ENCODE assay signal across 8 cellular contexts in the genomic region with DNA sequence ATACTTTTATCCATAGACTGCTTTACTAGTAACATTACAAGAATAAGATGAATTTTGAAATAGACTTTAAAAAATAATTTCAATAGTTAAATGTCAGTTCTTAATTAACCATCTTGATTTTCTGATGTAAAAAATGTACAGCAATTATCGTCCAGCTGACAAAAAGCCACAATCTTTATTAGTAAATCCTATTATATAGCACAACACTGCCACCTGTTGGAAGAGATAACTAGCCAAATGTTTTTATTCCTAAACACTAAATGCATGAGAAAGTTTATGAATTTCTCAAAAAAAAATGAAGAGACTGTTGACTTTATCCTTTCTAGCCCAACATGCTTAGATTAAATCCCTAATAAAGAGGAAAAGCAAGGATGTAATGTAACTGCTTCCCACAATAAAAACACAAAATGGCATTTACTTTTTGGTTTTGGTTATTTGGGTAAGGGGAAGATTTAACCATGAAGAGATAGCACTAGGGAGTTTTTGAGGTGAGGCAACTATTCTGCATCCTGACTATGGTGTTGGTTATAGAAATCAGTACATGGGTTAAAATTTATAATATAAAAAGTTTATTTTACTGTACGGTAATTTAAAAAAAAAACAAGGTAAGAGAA. TPM values are rescaled to one million over a fixed set of nuclear protein-coding genes. Genes with fewer than 3 reads are reported as not detected.
DNase-seq lines count a peak whose midpoint lies in the region; ATAC-seq, FAIRE-seq and TF ChIP-seq lines count a peak whose summit lies in the region.

No MANE protein-coding gene starts in this region.

- 0 out of 2 replicates have a peak, but pooled peaks cover 9% of the 10 kb centered on the region for H3F3A ChIP-seq in PC-9 (ENCODE audit: insufficient read depth, low read depth)

- H3K4me1 ChIP-seq in PC-9 (replicated peaks; ENCODE audit: insufficient read depth) (peaks cover 26% of the 10 kb centered on the region), endothelial cell of umbilical vein (ENCODE audit: control insufficient read depth, extremely low read depth, insufficient read depth, low read length) (no peaks in the 10 kb centered on the region), osteoblast (ENCODE audit: insufficient read depth, low read length) (peaks cover 9% of the 10 kb centered on the region)

- H4K20me1 ChIP-seq in PC-9 (ENCODE audit: insufficient read depth) (peaks cover 22% of the 10 kb centered on the region), endothelial cell of umbilical vein (replicated peaks; ENCODE audit: control insufficient read depth, extremely low read depth, insufficient read depth, low read length) (no peaks in the 10 kb centered on the region), osteoblast (ENCODE audit: insufficient read depth, low read length) (peaks cover 8% of the 10 kb centered on the region)

- DNase-seq in CD1c-positive myeloid dendritic cell (ENCODE audit: extremely low spot score) (peak; percentile 68), HCEC 1CT (peak; percentile 53), PC-9 (peak in 1 of 2 experiments; percentile 44), endothelial cell of umbilical vein (ENCODE audit: low read depth, low spot score) (peak; percentile 65), osteoblast (ENCODE audit: insufficient read length, low spot score, missing footprints) (no peak)
- DNase-seq in activated CD8-positive, alpha-beta memory T cell treated with anti-CD3 and anti-CD28 coated beads, Interleukin-2, amount 50 U/mL, for 4 hours, result no peak

- H3K9me2 ChIP-seq in PC-9 (ENCODE audit: insufficient read depth), result no peaks in the 10 kb centered on the region

- TF ChIP-seq CTCF in PC-9 (conservative IDR thresholded peaks at IDR 0.05) (peak; percentile 95), endothelial cell of umbilical vein (IDR thresholded peaks at IDR 0.05; ENCODE audit: extremely low read depth in 1 of 2, insufficient read depth in 1 of 2, low read depth in 1 of 2, low read length in 2 of 2) (peak; percentile 29 to 49), osteoblast (IDR thresholded peaks at IDR 0.05; ENCODE audit: extremely low read depth, low read depth, low read length) (peak; percentile 71)

- no TSS peak for BruUV-seq in PC-9 (replicated peaks; lab: Mats Ljungman, UMichigan)
- BruUV-seq in endothelial cell of umbilical vein (replicated peaks; lab: Mats Ljungman, UMichigan), result no TSS peak

- H3K27me3 ChIP-seq in PC-9 (ENCODE audit: insufficient read depth, low read depth) (no peaks in the 10 kb centered on the region), endothelial cell of umbilical vein (ENCODE audit: control insufficient read depth in 2 of 2, insufficient read depth in 2 of 2, low read length in 2 of 2) (no peaks in the 10 kb centered on the region), osteoblast (ENCODE audit: insufficient read depth, low read length) (no peaks in the 10 kb centered on the region)

- CTCF ChIA-PET in PC-9 (lab: Charles Lee) (interaction anchor here (0.6 to 2.5 kb wide), 3 partner anchors 42 to 222 kb away, joined by 6 to 12 read pairs (median 11); partner anchors contain the start of gene STK17A), endothelial cell of umbilical vein (lab: Charles Lee) (interaction anchor here (0.6 to 6.0 kb wide), 32 partner anchors 8 to 845 kb away, joined by 3 to 172 read pairs (median 4); partner anchors contain the start of genes COA1 and STK17A)

- H3K9me3 ChIP-seq in PC-9 (ENCODE audit: insufficient read depth, low read depth) (peaks cover 5% of the 10 kb centered on the region), endothelial cell of umbilical vein (replicated peaks; ENCODE audit: control insufficient read depth, insufficient read depth, low read length) (no peaks in the 10 kb centered on the region), osteoblast (ENCODE audit: low read depth, low read length) (no peaks in the 10 kb centered on the region)

- intact Hi-C loops in PC-9 (cut with micrococcal nuclease; ENCODE audit: unreplicated experiment) (loop anchor here (1.0 to 10.0 kb wide), 2 partner anchors 234 to 780 kb away; no protein-coding TSS in a partner anchor), endothelial cell of umbilical vein (cut with micrococcal nuclease) (loop anchor here (1.0 to 10.0 kb wide), 7 partner anchors 139 to 1486 kb away; partner anchors contain the start of gene GLI3)

- H3K9me1 ChIP-seq in endothelial cell of umbilical vein (replicated peaks; ENCODE audit: control insufficient read depth, extremely low read depth, insufficient read depth, low read length), result no peaks in the 10 kb centered on the region

- ATAC-seq in HG02938 (IDR thresholded peaks at IDR 0.05; ENCODE audit: unreplicated experiment), result no peak
- no peak for ATAC-seq in GM18858 (IDR thresholded peaks at IDR 0.05; ENCODE audit: unreplicated experiment)

- H3K27ac ChIP-seq in PC-9 (no peak overlapping the region), endothelial cell of umbilical vein (ENCODE audit: insufficient read depth, low read depth, low read length) (no peak overlapping the region), osteoblast (ENCODE audit: low read depth, low read length) (peak overlapping the region; percentile 36)

- no peak for TF ChIP-seq POLR2A in endothelial cell of umbilical vein (IDR thresholded peaks at IDR 0.05; ENCODE audit: low read depth, low read length)

- no peak overlapping the region for H3K4me3 ChIP-seq in PC-9
- no peak overlapping the region for H3K4me3 ChIP-seq in endothelial cell of umbilical vein (replicated peaks in 1 of 3; ENCODE audit: insufficient read depth in 1 of 3, low read depth in 1 of 3, low read length in 3 of 3)
- no peak overlapping the region for H3K4me3 ChIP-seq in osteoblast (ENCODE audit: insufficient read depth, low read length)

- peaks cover 100% of the 10 kb centered on the region for H3K79me2 ChIP-seq in PC-9 (ENCODE audit: low read depth)
- peaks cover 51% of the 10 kb centered on the region for H3K79me2 ChIP-seq in endothelial cell of umbilical vein (ENCODE audit: control insufficient read depth, insufficient read depth, low read length)
- H3K79me2 ChIP-seq in osteoblast (ENCODE audit: insufficient read depth, low read length), result peaks cover 69% of the 10 kb centered on the region

- H3K4me2 ChIP-seq in PC-9 (no peak overlapping the region), endothelial cell of umbilical vein (ENCODE audit: insufficient read depth, low read length) (no peak overlapping the region), osteoblast (ENCODE audit: insufficient read depth, low read length) (peak overlapping the region; percentile 44)

- peak; percentile 83 for FAIRE-seq in endothelial cell of umbilical vein (lab: Jason Lieb, UNC)

- dilution Hi-C loops in endothelial cell of umbilical vein (cut with MboI; ENCODE audit: extremely low pct_ligation_motif_present, low sequenced_read_pairs), result loop anchor here (25.0 kb wide), 1 partner anchor 134 kb away; the partner anchor contains the start of gene STK17A

- POLR2A ChIA-PET in PC-9 (lab: Charles Lee; ENCODE audit: unreplicated experiment) (interaction anchor here (0.8 kb wide), 1 partner anchor 126 kb away, joined by 50 read pairs; no protein-coding TSS in a partner anchor), endothelial cell of umbilical vein (lab: Charles Lee) (interaction anchor here (1.5 kb wide), 1 partner anchor 139 kb away, joined by 8 read pairs; the partner anchor contains the start of gene STK17A)

- H3K9ac ChIP-seq in endothelial cell of umbilical vein (replicated peaks; ENCODE audit: extremely low read depth, insufficient read depth, low read length), result no peak overlapping the region

- H3K36me3 ChIP-seq in PC-9 (ENCODE audit: low read depth) (peaks cover 21% of the 10 kb centered on the region), endothelial cell of umbilical vein (ENCODE audit: control insufficient read depth in 2 of 2, extremely low read depth in 1 of 2, insufficient read depth in 2 of 2, low read length in 2 of 2) (no peaks in the 10 kb centered on the region), osteoblast (ENCODE audit: insufficient read depth, low read length) (peaks cover 2% of the 10 kb centered on the region)

- no peak overlapping the region for H2AFZ ChIP-seq in PC-9
- H2AFZ ChIP-seq in endothelial cell of umbilical vein (ENCODE audit: low read depth, low read length), result no peak overlapping the region
- no peak overlapping the region for H2AFZ ChIP-seq in osteoblast (ENCODE audit: low read length)

TF ChIP-seq in endothelial cell of umbilical vein, 7 proteins besides CTCF, POLR2A, EP300 and RAD21 (continues in another document):
- no peak for TF ChIP-seq EZH2 (IDR thresholded peaks at IDR 0.05; ENCODE audit: borderline replicate concordance, low read depth, low read length, severe bottlenecking)
- TF ChIP-seq, protein P1, sequence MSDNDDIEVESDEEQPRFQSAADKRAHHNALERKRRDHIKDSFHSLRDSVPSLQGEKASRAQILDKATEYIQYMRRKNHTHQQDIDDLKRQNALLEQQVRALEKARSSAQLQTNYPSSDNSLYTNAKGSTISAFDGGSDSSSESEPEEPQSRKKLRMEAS (IDR thresholded peaks at IDR 0.05; ENCODE audit: insufficient read depth, insufficient read length), result no peak
- no peak for TF ChIP-seq FOS (IDR thresholded peaks at IDR 0.05; ENCODE audit: borderline replicate concordance, insufficient read depth, low read length)
- TF ChIP-seq MYC (IDR thresholded peaks at IDR 0.05; ENCODE audit: low read depth, low read length), result no peak
- TF ChIP-seq GATA2 (IDR thresholded peaks at IDR 0.05; ENCODE audit: insufficient read depth, insufficient read length, low read depth, low read length), result no peak

RNA-seq across cellular contexts. Expression of gene COA1, which starts 8.0 kb away (rescaled TPM):
- 128 and 151 TPM in 2 replicates for total RNA-seq in PC-9 (2021)
- total RNA-seq in endothelial cell of umbilical vein, result 55.1 and 58.0 TPM in 2 replicates
- polyA plus RNA-seq in endothelial cell of umbilical vein, result 24.8 and 38.1 TPM in 2 replicates
- 21.7 and 24.3 TPM in 2 replicates for polyA plus RNA-seq in endothelial cell of umbilical vein (2011; cell fraction: cytosol; rRNA removed)
- polyA plus RNA-seq in endothelial cell of umbilical vein (2011; cell fraction: nucleus; rRNA removed), result 52.7 and 53.5 TPM in 2 replicates
- 38.3 and 57.1 TPM in 2 replicates for polyA plus RNA-seq in endothelial cell of umbilical vein (2012)
- 68.0 and 68.7 TPM in 2 replicates for polyA minus RNA-seq in endothelial cell of umbilical vein
- 30.3 TPM for polyA minus RNA-seq in endothelial cell of umbilical vein (2011; cell fraction: cytosol; rRNA and poly(A)+ RNA removed)
- polyA minus RNA-seq in endothelial cell of umbilical vein (2011; cell fraction: nucleus; rRNA and poly(A)+ RNA removed), result 81.5 and 105 TPM in 2 replicates
- 34.0 and 39.2 TPM in 2 replicates for total RNA-seq in osteoblast

RNA-seq across cellular contexts. Expression of gene BLVRA, which starts 37.2 kb away (rescaled TPM):
- 36.4 and 49.5 TPM in 2 replicates for total RNA-seq in PC-9 (2021)
- 34.5 and 38.2 TPM in 2 replicates for total RNA-seq in endothelial cell of umbilical vein
- 15.8 and 24.0 TPM in 2 replicates for polyA plus RNA-seq in endothelial cell of umbilical vein
- 41.0 and 45.8 TPM in 2 replicates for polyA plus RNA-seq in endothelial cell of umbilical vein (2011; cell fraction: cytosol; rRNA removed)
- 14.3 and 18.4 TPM in 2 replicates for polyA plus RNA-seq in endothelial cell of umbilical vein (2011; cell fraction: nucleus; rRNA removed)
- polyA plus RNA-seq in endothelial cell of umbilical vein (2012), result 39.7 and 46.6 TPM in 2 replicates
- polyA minus RNA-seq in endothelial cell of umbilical vein, result 19.7 and 41.2 TPM in 2 replicates
- polyA minus RNA-seq in endothelial cell of umbilical vein (2011; cell fraction: cytosol; rRNA and poly(A)+ RNA removed), result 17.2 TPM
- 3.4 and 3.5 TPM in 2 replicates for polyA minus RNA-seq in endothelial cell of umbilical vein (2011; cell fraction: nucleus; rRNA and poly(A)+ RNA removed)
- total RNA-seq in osteoblast, result 20.6 and 21.5 TPM in 2 replicates

Comparison
In these comparisons a context has a peak if more than half of its experiments do, and no peak if none do; other contexts are left out.
1. DNase-seq: peak in CD1c-positive myeloid dendritic cell (single experiment), HCEC 1CT (single experiment) and endothelial cell of umbilical vein (single experiment); none in osteoblast (single experiment) and activated CD8-positive, alpha-beta memory T cell treated with anti-CD3 and anti-CD28 coated beads, Interleukin-2, amount 50 U/mL, for 4 hours (single experiment).
2. CTCF ChIP-seq: peak in every context shown above with its lines; median percentile 95 in PC-9; 71 in osteoblast; 39 in endothelial cell of umbilical vein.